ENCODE assay signal across 14 cellular contexts in genomic region chr3:30646181-30646876, GRCh38. TPM values are rescaled to one million over a fixed set of nuclear protein-coding genes. Genes with fewer than 3 reads are reported as not detected.
A peak's percentile ranks its signal among the peaks of the same experiment; 100 is the strongest.
DNase-seq lines count a peak whose midpoint lies in the region; ATAC-seq, FAIRE-seq and TF ChIP-seq lines count a peak whose summit lies in the region.
"Had no signal": no experiment of that assay in that cellular context is flagged by ENCODE, and none has a peak within 500 bp of the region (broad histone marks: within the 10 kb centered on the region; RNA-seq: fewer than 3 reads in every experiment).

No MANE protein-coding gene starts in this region.

- in situ Hi-C loops in HepG2 (cut with HindIII; ENCODE audit: extremely low pct_ligation_motif_present, low pct_unique_long_range_greater_than_20kb), result no loop called here

- H3K27me3 ChIP-seq in HepG2 (ENCODE audit: control insufficient read depth in 1 of 2, insufficient read depth in 2 of 2, low read length in 2 of 2) (no peaks in the 10 kb centered on the region), tibial artery (no peaks in the 10 kb centered on the region)
- H3K27me3 ChIP-seq: adrenal gland had no signal

- FAIRE-seq in HepG2 (lab: Jason Lieb, UNC), result no peak

- H3K4me3 ChIP-seq in HepG2 (replicated peaks in 1 of 3; ENCODE audit: insufficient read depth in 1 of 3, low read depth in 2 of 3, low read length in 3 of 3), result no peak overlapping the region
- no peak overlapping the region for H3K4me3 ChIP-seq in tibial artery
- H3K4me3 ChIP-seq: adrenal gland had no signal

- H3K27me3 Mint-ChIP-seq in T-helper 17 cell (no peaks in the 10 kb centered on the region), nephron progenitor cell (ENCODE audit: low read depth, poor library complexity) (peaks cover 2% of the 10 kb centered on the region)
- H3K27me3 Mint-ChIP-seq: type B pancreatic cell had no signal

- BruUV-seq in HepG2 (replicated peaks; lab: Mats Ljungman, UMichigan), result TSS peak; percentile 15

- H3K9me3 ChIP-seq in T-helper 17 cell (ENCODE audit: control insufficient read depth, low read length, poor library complexity, severe bottlenecking), result no peaks in the 10 kb centered on the region
- no peaks in the 10 kb centered on the region for H3K9me3 ChIP-seq in HepG2 (ENCODE audit: low read length)
- H3K9me3 ChIP-seq in tibial artery, result no peaks in the 10 kb centered on the region
- H3K9me3 ChIP-seq: adrenal gland had no signal

- POLR2A ChIA-PET in HepG2 (lab: Yijun Ruan, JAX), result no interaction called here

- no peaks in the 10 kb centered on the region for H3K9me3 Mint-ChIP-seq in nephron progenitor cell

- TF ChIP-seq RAD21 in HepG2 (CRISPR knock-in tag; IDR thresholded peaks at IDR 0.05), result no peak

- peaks cover 100% of the 10 kb centered on the region for H4K20me1 ChIP-seq in HepG2 (ENCODE audit: insufficient read depth, low read length)

- TF ChIP-seq CTCF in HepG2 (CRISPR knock-in tag; IDR thresholded peaks at IDR 0.05), result no peak
- TF ChIP-seq CTCF in tibial artery (IDR thresholded peaks at IDR 0.05), result no peak
- no peak for TF ChIP-seq CTCF in nephron progenitor cell (IDR thresholded peaks at IDR 0.05)

- peaks cover 98% of the 10 kb centered on the region for H3K79me2 ChIP-seq in HepG2 (ENCODE audit: insufficient read depth, low read length)

- H3K27ac Mint-ChIP-seq in T-helper 17 cell (peak overlapping the region; percentile 92), nephron progenitor cell (no peak overlapping the region)
- H3K27ac Mint-ChIP-seq: mesothelial cell of epicardium, type B pancreatic cell had no signal

- DNase-seq in AG08395 (ENCODE audit: low spot score), result peak; percentile 45
- peak; percentile 99 for DNase-seq in GF-D8 (lab: John Stamatoyannopoulos, UW)
- no peak for DNase-seq in T-helper 17 cell
- no peak for DNase-seq in HepG2 (ENCODE audit: low spot score)
- DNase-seq in tibial artery, result no peak
- no peak for DNase-seq in nephron progenitor cell
- DNase-seq: adrenal gland, DMS153, erythroblast, NCI-H226 had no signal

- intact Hi-C loops in HepG2 (cut with micrococcal nuclease; ENCODE audit: unreplicated experiment) (no loop called here), tibial artery (cut with DNase I; ENCODE audit: low total_unique reads) (no loop called here)

- no peak overlapping the region for H3K9ac ChIP-seq in HepG2 (ENCODE audit: insufficient read depth, low read depth, low read length)

- peaks cover 61% of the 10 kb centered on the region for H3K4me1 Mint-ChIP-seq in T-helper 17 cell
- no peaks in the 10 kb centered on the region for H3K4me1 Mint-ChIP-seq in nephron progenitor cell

- H3K36me3 Mint-ChIP-seq in T-helper 17 cell (ENCODE audit: low read depth), result peaks cover 15% of the 10 kb centered on the region
- peaks cover 45% of the 10 kb centered on the region for H3K36me3 Mint-ChIP-seq in nephron progenitor cell (ENCODE audit: low read depth)

- TF ChIP-seq POLR2A in HepG2 (IDR thresholded peaks at IDR 0.05; ENCODE audit: insufficient read depth in 1 of 2, low read depth in 2 of 2, low read length in 2 of 2), result no peak

- H3K4me3 Mint-ChIP-seq in T-helper 17 cell (peak overlapping the region; percentile 58), nephron progenitor cell (no peak overlapping the region)
- H3K4me3 Mint-ChIP-seq: mesothelial cell of epicardium, type B pancreatic cell had no signal

- 92% methylated on average over 5 of the region's 5 CpGs for WGBS in HepG2 (ENCODE audit: low lambda C conversion rate)

- H3K27ac ChIP-seq in HepG2 (ENCODE audit: extremely low read length, insufficient read depth, low read length) (no peak overlapping the region), tibial artery (peak overlapping the region in 1 of 2 donors; percentile 34)

- H3K36me3 ChIP-seq in HepG2 (replicated peaks in 1 of 2; ENCODE audit: control insufficient read depth in 1 of 2, insufficient read depth in 2 of 2, low read length in 2 of 2) (peaks cover 40 to 96% of the 10 kb centered on the region in 2 experiments), tibial artery (peaks cover 54 to 64% (median 62%) of the 10 kb centered on the region in 3 donors)

- no peak overlapping the region for H3K4me2 ChIP-seq in HepG2 (ENCODE audit: low read depth, low read length)

- no peak overlapping the region for H2AFZ ChIP-seq in HepG2 (ENCODE audit: low read length)

- TF ChIP-seq EP300 in HepG2 (IDR thresholded peaks at IDR 0.05; ENCODE audit: low read depth in 2 of 2, low read length in 2 of 2) (no peak), HepG2 (CRISPR knock-in tag; IDR thresholded peaks at IDR 0.05; ENCODE audit: borderline replicate concordance) (no peak)

- ATAC-seq in T-helper 17 cell (no peak), HepG2 (no peak), GM19324 (IDR thresholded peaks at IDR 0.05; ENCODE audit: low FRiP score, unreplicated experiment) (no peak), HG03135 (IDR thresholded peaks at IDR 0.05; ENCODE audit: unreplicated experiment) (no peak)

- CTCF ChIA-PET in HepG2 (lab: Yijun Ruan, JAX; ENCODE audit: low intra/inter-chr PET ratio, low total read pairs), result no interaction called here

- H3K4me1 ChIP-seq in HepG2 (ENCODE audit: insufficient read depth, low read length), result peaks cover 88% of the 10 kb centered on the region
- H3K4me1 ChIP-seq in tibial artery, result peaks cover 0 to 68% (median 40%) of the 10 kb centered on the region in 4 donors

TF ChIP-seq in HepG2, 621 proteins besides CTCF, POLR2A, EP300 and RAD21:
- TF ChIP-seq SP140L (CRISPR knock-in tag; IDR thresholded peaks at IDR 0.05; ENCODE audit: borderline replicate concordance) (no peak), SOX6 (IDR thresholded peaks at IDR 0.05) (no peak), SOX6 (CRISPR knock-in tag; IDR thresholded peaks at IDR 0.05) (no peak), POLR2AphosphoS5 (IDR thresholded peaks at IDR 0.05; ENCODE audit: low read depth, low read length) (peak; percentile 57), REPIN1 (CRISPR knock-in tag; IDR thresholded peaks at IDR 0.05; ENCODE audit: borderline replicate concordance, low read depth) (no peak), RBM22 (optimal IDR thresholded peaks at IDR 0.05; ENCODE audit: low read length) (peak; percentile 98)
TF ChIP-seq in HepG2: peak in this region for 2.

RNA-seq across cellular contexts. Expression of gene TGFBR2, which starts 39.9 kb away (rescaled TPM):
- total RNA-seq in T-helper 17 cell, result 10 to 100 TPM; 58.4 to 74.5 TPM
- 68.1 and 82.2 TPM in 2 replicates for total RNA-seq in HepG2 (2016; rRNA removed; fragmentation: Illumina TruSeq; extraction: Trizol)
- total RNA-seq in HepG2 (2016; cell fraction: cytosol; rRNA removed; fragmentation: Illumina TruSeq; extraction: Trizol; ENCODE audit: low read depth), result 25.9 and 27.4 TPM in 2 replicates
- total RNA-seq in HepG2 (2016; cell fraction: insoluble cytoplasmic fraction; rRNA removed; fragmentation: Illumina TruSeq; extraction: Trizol), result 66.0 and 82.3 TPM in 2 replicates
- total RNA-seq in HepG2 (2016; cell fraction: membrane; rRNA removed; fragmentation: Illumina TruSeq; extraction: Trizol), result 67.6 and 68.8 TPM in 2 replicates
- 134 and 135 TPM in 2 replicates for total RNA-seq in HepG2 (2016; cell fraction: nucleus; rRNA removed; fragmentation: Illumina TruSeq; extraction: Trizol)
- 187 and 204 TPM in 2 replicates for polyA plus RNA-seq in HepG2 (2011; rRNA removed)
- polyA plus RNA-seq in HepG2 (2011; cell fraction: cytosol; rRNA removed), result 141 and 194 TPM in 2 replicates
- 105 and 123 TPM in 2 replicates for polyA plus RNA-seq in HepG2 (2011; cell fraction: nucleus; rRNA removed)
- 125 and 162 TPM in 2 replicates for polyA plus RNA-seq in HepG2 (2012)
- polyA plus RNA-seq in HepG2 (2016; cell fraction: cytosol; fragmentation: Illumina TruSeq; extraction: Trizol; ENCODE audit: low read depth), result 8.6 and 9.7 TPM in 2 replicates
- 68.0 and 70.0 TPM in 2 replicates for polyA plus RNA-seq in HepG2 (2016; cell fraction: insoluble cytoplasmic fraction; fragmentation: Illumina TruSeq; extraction: Trizol; ENCODE audit: low read depth)
- 38.2 and 38.9 TPM in 2 replicates for polyA plus RNA-seq in HepG2 (2016; cell fraction: membrane; fragmentation: Illumina TruSeq; extraction: Trizol; ENCODE audit: low read depth)
- polyA plus RNA-seq in HepG2 (2016; cell fraction: nucleus; fragmentation: Illumina TruSeq; extraction: Trizol; ENCODE audit: insufficient read depth, low read depth), result 134 and 138 TPM in 2 replicates
- polyA minus RNA-seq in HepG2 (2011; rRNA and poly(A)+ RNA removed; ENCODE audit: low replicate concordance), result 24.1 and 399 TPM in 2 replicates
- 188 and 237 TPM in 2 replicates for polyA minus RNA-seq in HepG2 (2011; cell fraction: cytosol; rRNA and poly(A)+ RNA removed)
- 353 and 432 TPM in 2 replicates for polyA minus RNA-seq in HepG2 (2011; cell fraction: nucleus; rRNA and poly(A)+ RNA removed)

Comparison
In these comparisons a context has a peak if more than half of its experiments do, and no peak if none do; other contexts are left out.
1. DNase-seq: peak in AG08395 (single experiment) and GF-D8 (single experiment); none in T-helper 17 cell (0 of 3), HepG2 (single experiment), tibial artery (0 of 2) and nephron progenitor cell (single experiment).